Comparison of ENCODE assay signal across 9 cellular contexts in genomic region chr1:36175137-36176095, GRCh38. TPM values are rescaled to one million over a fixed set of nuclear protein-coding genes. Genes with fewer than 3 reads are reported as not detected.
DNase-seq lines count a peak whose midpoint lies in the region; ATAC-seq and TF ChIP-seq lines count a peak whose summit lies in the region.
"Had no signal": no experiment of that assay in that cellular context is flagged by ENCODE, and none has a peak within 500 bp of the region (broad histone marks: within the 10 kb centered on the region; RNA-seq: fewer than 3 reads in every experiment).

No MANE protein-coding gene starts in this region.

- no peaks in the 10 kb centered on the region for H3K9me3 ChIP-seq in ascending aorta
- no peaks in the 10 kb centered on the region for H3K9me3 ChIP-seq in transverse colon

- H3K4me3 ChIP-seq in ascending aorta (no peak overlapping the region), transverse colon (no peak overlapping the region)

- no peaks in the 10 kb centered on the region for H3K9me3 Mint-ChIP-seq in activated naive CD8-positive, alpha-beta T cell (ENCODE audit: low read depth)
- H3K9me3 Mint-ChIP-seq in activated naive CD8-positive, alpha-beta T cell treated with anti-CD3 and anti-CD28 coated beads for 36 hours, result no peaks in the 10 kb centered on the region
- no peaks in the 10 kb centered on the region for H3K9me3 Mint-ChIP-seq in mesothelial cell of epicardium
- H3K9me3 Mint-ChIP-seq: activated naive CD8-positive, alpha-beta T cell treated with anti-CD3 and anti-CD28 coated beads, Interleukin-2, amount 10 ng/mL, durations not matched to agents 7 days and 5 days had no signal

- intact Hi-C loops in ascending aorta (cut with DNase I), result no loop called here
- intact Hi-C loops in transverse colon (cut with DNase I; ENCODE audit: low total_unique reads), result no loop called here

- H3K36me3 ChIP-seq in ascending aorta (peaks cover 95 to 96% of the 10 kb centered on the region in 2 donors), transverse colon (peaks cover 0 to 54% (median 20%) of the 10 kb centered on the region in 4 donors)

- H3K27me3 Mint-ChIP-seq in activated naive CD8-positive, alpha-beta T cell, result no peaks in the 10 kb centered on the region
- H3K27me3 Mint-ChIP-seq in activated naive CD8-positive, alpha-beta T cell treated with anti-CD3 and anti-CD28 coated beads for 36 hours, result no peaks in the 10 kb centered on the region
- no peaks in the 10 kb centered on the region for H3K27me3 Mint-ChIP-seq in mesothelial cell of epicardium (ENCODE audit: low read depth)
- H3K27me3 Mint-ChIP-seq: activated naive CD8-positive, alpha-beta T cell treated with anti-CD3 and anti-CD28 coated beads, Interleukin-2, amount 10 ng/mL, durations not matched to agents 7 days and 5 days had no signal

- ATAC-seq in HG03025 (IDR thresholded peaks at IDR 0.05; ENCODE audit: low FRiP score, unreplicated experiment), result no peak

- H3K4me1 ChIP-seq in ascending aorta (peaks cover 8 to 16% of the 10 kb centered on the region in 2 donors), transverse colon (peaks cover 16 to 39% (median 27%) of the 10 kb centered on the region in 4 donors)

- H3K27ac Mint-ChIP-seq in activated naive CD8-positive, alpha-beta T cell, result peak overlapping the region; percentile 34
- no peak overlapping the region for H3K27ac Mint-ChIP-seq in activated naive CD8-positive, alpha-beta T cell treated with anti-CD3 and anti-CD28 coated beads for 36 hours
- H3K27ac Mint-ChIP-seq in mesothelial cell of epicardium, result no peak overlapping the region
- H3K27ac Mint-ChIP-seq: activated naive CD8-positive, alpha-beta T cell treated with anti-CD3 and anti-CD28 coated beads, Interleukin-2, amount 10 ng/mL, durations not matched to agents 7 days and 5 days had no signal

- no peak for TF ChIP-seq EP300 in transverse colon (IDR thresholded peaks at IDR 0.05; ENCODE audit: low read depth)

- TF ChIP-seq CTCF in ascending aorta (IDR thresholded peaks at IDR 0.05) (no peak), transverse colon (IDR thresholded peaks at IDR 0.05) (no peak), mesothelial cell of epicardium (IDR thresholded peaks at IDR 0.05; ENCODE audit: unreplicated experiment) (no peak)

- no peaks in the 10 kb centered on the region for H3K36me3 Mint-ChIP-seq in activated naive CD8-positive, alpha-beta T cell
- peaks cover 8% of the 10 kb centered on the region for H3K36me3 Mint-ChIP-seq in activated naive CD8-positive, alpha-beta T cell treated with anti-CD3 and anti-CD28 coated beads for 36 hours
- H3K36me3 Mint-ChIP-seq in mesothelial cell of epicardium, result peaks cover 32% of the 10 kb centered on the region

- in situ Hi-C loops in transverse colon (cut with MboI; ENCODE audit: low pct_ligation_motif_present in 1 of 4, low pct_unique_long_range_greater_than_20kb in 1 of 4, low sequenced_read_pairs in 3 of 4), result loop anchor here in 3 of 4 donors (25.0 kb wide), 2 partner anchors 112 to 237 kb away; no protein-coding TSS in a partner anchor

- no peak for DNase-seq in activated naive CD8-positive, alpha-beta T cell treated with anti-CD3 and anti-CD28 coated beads for 36 hours
- DNase-seq in ascending aorta (ENCODE audit: low spot score in 2 of 2) (peak in 1 of 2 donors; percentile 79), iris pigment epithelial cell (ENCODE audit: low read depth) (peak; percentile 65), transverse colon (peak; percentile 66), mesothelial cell of epicardium (ENCODE audit: low spot score in 2 of 2, unreplicated experiment in 2 of 2) (no peak), SIG-M5 treated with dmso at 0.1 percent for 504 hours (lab: John Stamatoyannopoulos, UW; ENCODE audit: unreplicated experiment) (no peak)
- DNase-seq: activated naive CD8-positive, alpha-beta T cell treated with anti-CD3 and anti-CD28 coated beads, Interleukin-2, amount 10 ng/mL, durations not matched to agents 7 days and 5 days had no signal

- 83% methylated on average over 11 of the region's 11 CpGs; no CpG with 5 or more reads in 1 of the 2 donors for WGBS in transverse colon (ENCODE audit: low coverage in 1 of 2), 2 donors

- no peaks in the 10 kb centered on the region for H3K27me3 ChIP-seq in ascending aorta
- no peaks in the 10 kb centered on the region for H3K27me3 ChIP-seq in transverse colon

- no peak for TF ChIP-seq POLR2A in transverse colon (IDR thresholded peaks at IDR 0.05)

- H3K4me3 Mint-ChIP-seq in activated naive CD8-positive, alpha-beta T cell, result no peak overlapping the region
- no peak overlapping the region for H3K4me3 Mint-ChIP-seq in activated naive CD8-positive, alpha-beta T cell treated with anti-CD3 and anti-CD28 coated beads for 36 hours
- H3K4me3 Mint-ChIP-seq in mesothelial cell of epicardium, result no peak overlapping the region
- H3K4me3 Mint-ChIP-seq: activated naive CD8-positive, alpha-beta T cell treated with anti-CD3 and anti-CD28 coated beads, Interleukin-2, amount 10 ng/mL, durations not matched to agents 7 days and 5 days had no signal

- H3K27ac ChIP-seq in ascending aorta (peak overlapping the region; percentile 56 to 74), transverse colon (peak overlapping the region; percentile 79 to 86 (median 82))

- peaks cover 16% of the 10 kb centered on the region for H3K4me1 Mint-ChIP-seq in activated naive CD8-positive, alpha-beta T cell (ENCODE audit: low read depth)
- peaks cover 11% of the 10 kb centered on the region for H3K4me1 Mint-ChIP-seq in activated naive CD8-positive, alpha-beta T cell treated with anti-CD3 and anti-CD28 coated beads for 36 hours
- no peaks in the 10 kb centered on the region for H3K4me1 Mint-ChIP-seq in mesothelial cell of epicardium

RNA-seq across cellular contexts. Expression of gene MAP7D1, which starts 19.5 kb away (rescaled TPM):
- total RNA-seq in activated naive CD8-positive, alpha-beta T cell treated with anti-CD3 and anti-CD28 coated beads for 36 hours, result 100 to 1,000 TPM; 158 to 168 TPM
- total RNA-seq in ascending aorta (209 TPM), transverse colon (100 to 1,000 TPM in 1 of 4 donors, 10 to 100 TPM in 3; 74.3 to 187 (median 86.0) TPM), mesothelial cell of epicardium (97.8 to 103 TPM (median 101 TPM) in 3 replicates)

RNA-seq across cellular contexts. Expression of gene TRAPPC3, which starts 26.1 kb away (rescaled TPM):
- total RNA-seq in activated naive CD8-positive, alpha-beta T cell treated with anti-CD3 and anti-CD28 coated beads for 36 hours, result 10 to 100 TPM; 58.0 to 59.4 TPM
- total RNA-seq in ascending aorta (52.0 TPM), transverse colon (100 to 1,000 TPM in 3 of 4 donors, 10 to 100 TPM in 1; 54.6 to 165 (median 105) TPM), mesothelial cell of epicardium (64.8 to 68.5 TPM (median 68.5 TPM) in 3 replicates)

RNA-seq across cellular contexts. Expression of gene THRAP3, which starts 48.8 kb away (rescaled TPM):
- 100 to 1,000 TPM; 159 TPM for total RNA-seq in activated naive CD8-positive, alpha-beta T cell treated with anti-CD3 and anti-CD28 coated beads for 36 hours
- 39.5 TPM for total RNA-seq in ascending aorta
- total RNA-seq in transverse colon, result 10 to 100 TPM; 25.8 to 73.7 (median 59.9) TPM
- 117 to 121 TPM (median 119 TPM) in 3 replicates for total RNA-seq in mesothelial cell of epicardium

RNA-seq across cellular contexts. Expression of gene COL8A2, which starts 50.4 kb away (rescaled TPM):
- total RNA-seq in activated naive CD8-positive, alpha-beta T cell treated with anti-CD3 and anti-CD28 coated beads for 36 hours, result 1 to 10 TPM; 1.8 to 1.9 TPM
- total RNA-seq in ascending aorta (41.7 TPM), transverse colon (1 to 10 TPM; 1.2 to 5.4 (median 1.7) TPM), mesothelial cell of epicardium (9.0 to 10.5 TPM (median 10.4 TPM) in 3 replicates)

Comparison
In these comparisons a context has a peak if more than half of its experiments do, and no peak if none do; other contexts are left out.
1. DNase-seq: peak in iris pigment epithelial cell (single experiment) and transverse colon (single experiment); none in activated naive CD8-positive, alpha-beta T cell treated with anti-CD3 and anti-CD28 coated beads for 36 hours (single experiment), mesothelial cell of epicardium (0 of 2) and SIG-M5 treated with dmso at 0.1 percent for 504 hours (single experiment).